In genomic region chr12:41661141-41661540, GRCh38 we compare ENCODE assay signal across 25 cellular contexts.
DNase-seq lines count a peak whose midpoint lies in the region; ATAC-seq, FAIRE-seq and TF ChIP-seq lines count a peak whose summit lies in the region.
"Had no signal": no experiment of that assay in that cellular context is flagged by ENCODE, and none has a peak within 500 bp of the region (broad histone marks: within the 10 kb centered on the region; RNA-seq: fewer than 3 reads in every experiment).

No MANE protein-coding gene starts in this region.

- H3K27ac ChIP-seq in mammary epithelial cell (ENCODE audit: insufficient read depth, low read depth, low read length) = no peak overlapping the region
- no peak overlapping the region for H3K27ac ChIP-seq in breast epithelium
- H3K27ac ChIP-seq: C4-2B, HL-60, PC-9, SJSA1 had no signal

- CTCF ChIA-PET in mammary epithelial cell (lab: Charles Lee; ENCODE audit: low non-redundant PET) = no interaction called here

- no peak overlapping the region for H2AFZ ChIP-seq in mammary epithelial cell (ENCODE audit: low read depth, low read length)
- H2AFZ ChIP-seq: PC-9 had no signal

- intact Hi-C loops in mammary epithelial cell (cut with micrococcal nuclease) (loop anchor here (10.0 kb wide), 1 partner anchor 716 kb away; no protein-coding TSS in a partner anchor), breast epithelium (cut with DNase I; ENCODE audit: low total_unique reads) (no loop called here)

- no peak for ATAC-seq in GM18868 (IDR thresholded peaks at IDR 0.05; ENCODE audit: unreplicated experiment)
- ATAC-seq in GM18517 (IDR thresholded peaks at IDR 0.05; ENCODE audit: unreplicated experiment) = no peak
- ATAC-seq: Right ventricle myocardium inferior, T-cell had no signal

- no peak for TF ChIP-seq POLR2A in breast epithelium (IDR thresholded peaks at IDR 0.05)

- H4K20me1 ChIP-seq in mammary epithelial cell (ENCODE audit: insufficient read depth, low read length) = no peaks in the 10 kb centered on the region

- no peak overlapping the region for H3K4me3 ChIP-seq in mammary epithelial cell (replicated peaks in 1 of 3; ENCODE audit: insufficient read depth in 1 of 3, low read depth in 2 of 3, low read length in 3 of 3)
- H3K4me3 ChIP-seq in breast epithelium = no peak overlapping the region
- H3K4me3 ChIP-seq in bronchial epithelial cell (ENCODE audit: low read depth, low read length) = no peak overlapping the region
- H3K4me3 ChIP-seq: PC-9, SJSA1 had no signal

- no TSS peak for BruUV-seq in mammary epithelial cell (replicated peaks; lab: Mats Ljungman, UMichigan)

- no peaks in the 10 kb centered on the region for H3K36me3 ChIP-seq in mammary epithelial cell (ENCODE audit: insufficient read depth, low read length)
- H3K36me3 ChIP-seq in breast epithelium = no peaks in the 10 kb centered on the region
- H3K36me3 ChIP-seq in bronchial epithelial cell (ENCODE audit: control insufficient read depth, insufficient read depth, low read length) = no peaks in the 10 kb centered on the region
- H3K36me3 ChIP-seq: SJSA1 had no signal

- peaks cover 2% of the 10 kb centered on the region for H3K9me3 Mint-ChIP-seq in glutamatergic neuron (ENCODE audit: unreplicated experiment)

- WGBS in mammary epithelial cell (ENCODE audit: low coverage, missing lambda C conversion rate) = 69% methylated on average over 3 of the region's 3 CpGs

- peaks cover 21% of the 10 kb centered on the region for H3K4me1 Mint-ChIP-seq in glutamatergic neuron (ENCODE audit: low read depth, unreplicated experiment)
- H3K4me1 Mint-ChIP-seq: CD8-positive, alpha-beta memory T cell; T-cell had no signal

- H3K4me3 Mint-ChIP-seq in glutamatergic neuron (ENCODE audit: unreplicated experiment) = peak overlapping the region; percentile 7
- H3K4me3 Mint-ChIP-seq: CD8-positive, alpha-beta memory T cell; T-cell had no signal

- peak; percentile 24 for DNase-seq in mammary epithelial cell
- no peak for DNase-seq in breast epithelium (ENCODE audit: low spot score in 2 of 2)
- peak; percentile 53 for DNase-seq in bronchial epithelial cell (ENCODE audit: low read depth)
- no peak for DNase-seq in glutamatergic neuron
- no peak for DNase-seq in mucosa of gallbladder (ENCODE audit: low spot score)
- DNase-seq: CD8-positive, alpha-beta memory T cell; DMS153; DND-41; H7; NCI-H1092; NCI-H1436 treated with DMSO at 0.1 percent for 48 hours; NCI-H187 treated with DMSO at 0.1 percent for 48 hours; NCI-H226; NCI-H510A; NCI-H748 treated with DMSO at 0.1 percent for 48 hours; NK-92 treated with Interleukin-12 subunit alpha and Interleukin-12 subunit beta, amount 100 ng/mL, for 24 hours; PC-9; T-cell had no signal

- H3K27me3 ChIP-seq in mammary epithelial cell (ENCODE audit: insufficient read depth, low read length) (no peaks in the 10 kb centered on the region), breast epithelium (no peaks in the 10 kb centered on the region), bronchial epithelial cell (ENCODE audit: control insufficient read depth, insufficient read depth, low read length) (no peaks in the 10 kb centered on the region)
- H3K27me3 ChIP-seq: SJSA1 had no signal

- no peak for TF ChIP-seq CTCF in mammary epithelial cell (conservative IDR thresholded peaks at IDR 0.05 in 1 of 2, IDR thresholded peaks at IDR 0.05 in 1 of 2; ENCODE audit: extremely low read depth in 1 of 2, insufficient read depth in 1 of 2, low read depth in 1 of 2, low read length in 2 of 2)
- no peak for TF ChIP-seq CTCF in breast epithelium (IDR thresholded peaks at IDR 0.05)
- TF ChIP-seq CTCF in bronchial epithelial cell (IDR thresholded peaks at IDR 0.05; ENCODE audit: insufficient read depth, low read length, severe bottlenecking) = no peak
- no peak for TF ChIP-seq CTCF in glutamatergic neuron (IDR thresholded peaks at IDR 0.05; ENCODE audit: partially characterized antibody, unreplicated experiment)

- no peaks in the 10 kb centered on the region for H3K36me3 Mint-ChIP-seq in glutamatergic neuron (ENCODE audit: unreplicated experiment)
- H3K36me3 Mint-ChIP-seq: CD8-positive, alpha-beta memory T cell; T-cell had no signal

- in situ Hi-C loops in mammary epithelial cell (cut with MboI; ENCODE audit: low sequenced_read_pairs in 2 of 2) = loop anchor here in 1 of 2 donors (25.0 kb wide), 1 partner anchor 374 kb away; no protein-coding TSS in a partner anchor

- no peak for FAIRE-seq in bronchial epithelial cell (lab: Jason Lieb, UNC)
- FAIRE-seq: GM12892 had no signal

- no peaks in the 10 kb centered on the region for H3K79me2 ChIP-seq in mammary epithelial cell (ENCODE audit: insufficient read depth, low read length)

- H3K27me3 Mint-ChIP-seq in glutamatergic neuron (ENCODE audit: unreplicated experiment) = peaks cover 3% of the 10 kb centered on the region
- H3K27me3 Mint-ChIP-seq: CD8-positive, alpha-beta memory T cell had no signal

- no peak overlapping the region for H3K9ac ChIP-seq in mammary epithelial cell (ENCODE audit: insufficient read depth, low read length)

- dilution Hi-C loops in mammary epithelial cell (cut with HindIII; ENCODE audit: low sequenced_read_pairs) = no loop called here

- H3K4me1 ChIP-seq in mammary epithelial cell (ENCODE audit: insufficient read depth, low read length) (no peaks in the 10 kb centered on the region), breast epithelium (no peaks in the 10 kb centered on the region)
- H3K4me1 ChIP-seq: SJSA1 had no signal

- H3K9me3 ChIP-seq in mammary epithelial cell (replicated peaks; ENCODE audit: insufficient read depth, low read length) (no peaks in the 10 kb centered on the region), breast epithelium (no peaks in the 10 kb centered on the region)
- H3K9me3 ChIP-seq: SJSA1 had no signal

- H3K4me2 ChIP-seq in mammary epithelial cell (ENCODE audit: insufficient read depth, low read depth, low read length) = no peak overlapping the region
- H3K4me2 ChIP-seq: PC-9 had no signal

- H3K27ac Mint-ChIP-seq in glutamatergic neuron (ENCODE audit: unreplicated experiment) = peak overlapping the region; percentile 60
- H3K27ac Mint-ChIP-seq: CD8-positive, alpha-beta memory T cell; T-cell had no signal

Comparison
In these comparisons a context has a peak if more than half of its experiments do, and no peak if none do; other contexts are left out.
1. DNase-seq: peak in mammary epithelial cell (single experiment) and bronchial epithelial cell (single experiment); none in breast epithelium (0 of 2), glutamatergic neuron (single experiment) and mucosa of gallbladder (single experiment).